Comparison of ENCODE assay signal across 1 cellular context in genomic region chr20:5600982-5601381, GRCh38.
TF ChIP-seq lines count a peak whose summit lies in the region.

No MANE protein-coding gene starts in this region.

TF ChIP-seq in K562, 482 proteins besides CTCF, POLR2A, EP300 and RAD21:
- no peak for TF ChIP-seq CHD4 (IDR thresholded peaks at IDR 0.05; ENCODE audit: insufficient read depth, insufficient replicate concordance, low read depth, low read length, poor library complexity, severe bottlenecking)
- TF ChIP-seq CEBPG (CRISPR knock-in tag; IDR thresholded peaks at IDR 0.05), result no peak
- TF ChIP-seq CEBPG (tag; conservative IDR thresholded peaks at IDR 0.05 in 1 of 2, IDR thresholded peaks at IDR 0.05 in 1 of 2), result peak in 1 of 2 experiments; percentile 24; a peak in 1 of 4 replicates
- TF ChIP-seq ZNF121 (CRISPR knock-in tag; conservative IDR thresholded peaks at IDR 0.05), result peak; percentile 50
- TF ChIP-seq, protein P1, sequence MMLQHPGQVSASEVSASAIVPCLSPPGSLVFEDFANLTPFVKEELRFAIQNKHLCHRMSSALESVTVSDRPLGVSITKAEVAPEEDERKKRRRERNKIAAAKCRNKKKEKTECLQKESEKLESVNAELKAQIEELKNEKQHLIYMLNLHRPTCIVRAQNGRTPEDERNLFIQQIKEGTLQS (IDR thresholded peaks at IDR 0.05), result 0 out of 2 replicates have a peak, but pooled peaks have one; percentile 28
- TF ChIP-seq, protein P1 (CRISPR knock-in tag; conservative IDR thresholded peaks at IDR 0.05), result no peak
- TF ChIP-seq HSF4 (CRISPR knock-in tag; IDR thresholded peaks at IDR 0.05; ENCODE audit: borderline replicate concordance), result no peak
TF ChIP-seq in K562: peak in this region for 3.
